ENCODE assay signal across 9 cellular contexts in genomic region chr22:32531955-32532818, GRCh38. TPM values are rescaled to one million over a fixed set of nuclear protein-coding genes. Genes with fewer than 3 reads are reported as not detected.
A peak's percentile ranks its signal among the peaks of the same experiment; 100 is the strongest.
DNase-seq lines count a peak whose midpoint lies in the region; ATAC-seq lines count a peak whose summit lies in the region.
"Had no signal": no experiment of that assay in that cellular context is flagged by ENCODE, and none has a peak within 500 bp of the region (broad histone marks: within the 10 kb centered on the region; RNA-seq: fewer than 3 reads in every experiment).

No MANE protein-coding gene starts in this region.

- no peak overlapping the region for H2AFZ ChIP-seq in GM23248

- no peaks in the 10 kb centered on the region for H3K79me2 ChIP-seq in GM23248 (ENCODE audit: insufficient read depth)

- H3K27ac ChIP-seq in GM23248: peak overlapping the region; percentile 80

- H3K9me2 ChIP-seq in GM23248 (ENCODE audit: insufficient read depth): no peaks in the 10 kb centered on the region

- 41 to 43% methylated on average over 19 of the region's 19 CpGs for WGBS in GM23248 (ENCODE audit: low coverage in 1 of 2, low lambda C conversion rate in 2 of 2, missing lambda C conversion rate in 2 of 2), 2 experiments

- peak overlapping the region; percentile 48 for H3K4me2 ChIP-seq in GM23248 (ENCODE audit: unreplicated experiment)

- intact Hi-C loops in left cardiac atrium (cut with DNase I): loop anchor here (5.0 kb wide), 1 partner anchor 90 kb away; no protein-coding TSS in a partner anchor

- in situ Hi-C loops in GM23248 (cut with MboI) (no loop called here), ACHN (cut with HindIII; ENCODE audit: low pct_ligation_motif_present, low pct_unique_long_range_greater_than_20kb, low sequenced_read_pairs) (no loop called here)

- peaks cover 46% of the 10 kb centered on the region for H3K4me1 ChIP-seq in GM23248 (ENCODE audit: insufficient read depth)

- H4K20me1 ChIP-seq in GM23248 (ENCODE audit: insufficient read depth): no peaks in the 10 kb centered on the region

- H3K4me3 ChIP-seq in GM23248: no peak overlapping the region

- H3F3A ChIP-seq in GM23248 (ENCODE audit: insufficient read depth): peaks cover 10% of the 10 kb centered on the region; the same call in 1 of the 2 replicates

- ATAC-seq in left cardiac atrium (peak; percentile 69 to 73), HG03280 (IDR thresholded peaks at IDR 0.05; ENCODE audit: unreplicated experiment) (no peak)
- ATAC-seq: HCT116 had no signal

- no peaks in the 10 kb centered on the region for H3K9me3 ChIP-seq in GM23248 (ENCODE audit: low read depth)

- H3K27me3 ChIP-seq in GM23248 (replicated peaks; ENCODE audit: insufficient read depth): no peaks in the 10 kb centered on the region

- DNase-seq in GM23248: peak; percentile 99
- peak; percentile 85 for DNase-seq in T1000 (lab: John Stamatoyannopoulos, UW)
- DNase-seq in left cardiac atrium: peak; percentile 88
- peak; percentile 42 for DNase-seq in retina
- no peak for DNase-seq in LoVo (ENCODE audit: low spot score)
- no peak for DNase-seq in cerebellar cortex (ENCODE audit: low spot score)
- DNase-seq in ACHN: no peak

- no peaks in the 10 kb centered on the region for H3K36me3 ChIP-seq in GM23248 (ENCODE audit: low read depth)

- H3K9ac ChIP-seq in GM23248: peak overlapping the region; percentile 61

RNA-seq across cellular contexts. Expression of gene FBXO7, which starts 57.6 kb away (rescaled TPM):
- 82.3 and 89.2 TPM in 2 replicates for total RNA-seq in GM23248 (2014; rRNA removed; shearing (Covaris generic))
- 93.3 and 94.2 TPM in 2 replicates for polyA plus RNA-seq in GM23248 (2016; fragmentation: Nextera tagmentation; extraction: Ambion mirVana)
- 10 to 100 TPM; 40.0 to 48.4 TPM for total RNA-seq in left cardiac atrium

Comparison
In these comparisons a context has a peak if more than half of its experiments do, and no peak if none do; other contexts are left out.
1. DNase-seq: peak in GM23248 (single experiment), T1000 (single experiment), left cardiac atrium (single experiment) and retina (single experiment); none in LoVo (single experiment), cerebellar cortex (single experiment) and ACHN (single experiment).